2 cellular contexts compared by ENCODE assay signal in the genomic region with DNA sequence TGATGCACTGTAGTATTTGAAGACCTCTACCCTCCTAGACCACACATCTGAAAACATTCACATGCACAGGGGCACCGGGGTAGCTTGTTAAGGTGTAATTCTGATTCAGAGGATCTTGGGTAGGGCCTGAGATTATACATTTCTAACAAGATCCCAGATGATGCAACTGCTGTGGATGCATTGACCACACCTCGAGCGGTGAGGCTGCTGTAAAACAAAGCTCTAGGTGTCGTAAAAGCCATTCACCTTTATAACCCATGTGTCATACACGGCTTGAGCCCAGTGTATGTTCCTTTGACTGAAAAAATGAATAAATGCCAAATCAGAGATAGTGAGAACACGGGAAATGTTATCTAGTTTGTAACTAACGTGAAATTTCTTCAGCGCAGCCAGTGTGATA.
TF ChIP-seq lines count a peak whose summit lies in the region.

No MANE protein-coding gene starts in this region.

TF ChIP-seq in WTC11, 78 proteins besides CTCF, POLR2A, EP300 and RAD21:
- TF ChIP-seq, protein P1, sequence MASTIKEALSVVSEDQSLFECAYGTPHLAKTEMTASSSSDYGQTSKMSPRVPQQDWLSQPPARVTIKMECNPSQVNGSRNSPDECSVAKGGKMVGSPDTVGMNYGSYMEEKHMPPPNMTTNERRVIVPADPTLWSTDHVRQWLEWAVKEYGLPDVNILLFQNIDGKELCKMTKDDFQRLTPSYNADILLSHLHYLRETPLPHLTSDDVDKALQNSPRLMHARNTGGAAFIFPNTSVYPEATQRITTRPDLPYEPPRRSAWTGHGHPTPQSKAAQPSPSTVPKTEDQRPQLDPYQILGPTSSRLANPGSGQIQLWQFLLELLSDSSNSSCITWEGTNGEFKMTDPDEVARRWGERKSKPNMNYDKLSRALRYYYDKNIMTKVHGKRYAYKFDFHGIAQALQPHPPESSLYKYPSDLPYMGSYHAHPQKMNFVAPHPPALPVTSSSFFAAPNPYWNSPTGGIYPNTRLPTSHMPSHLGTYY (CRISPR knock-in tag; IDR thresholded peaks at IDR 0.05) = no peak
- TF ChIP-seq, protein P2, sequence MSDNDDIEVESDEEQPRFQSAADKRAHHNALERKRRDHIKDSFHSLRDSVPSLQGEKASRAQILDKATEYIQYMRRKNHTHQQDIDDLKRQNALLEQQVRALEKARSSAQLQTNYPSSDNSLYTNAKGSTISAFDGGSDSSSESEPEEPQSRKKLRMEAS (CRISPR knock-in tag; IDR thresholded peaks at IDR 0.05) = peak; percentile 41; the same call in 1 of the 2 replicates

TF ChIP-seq in HEK293T, 16 proteins besides CTCF, POLR2A, EP300 and RAD21 (continued from another document):
- no peak for TF ChIP-seq FOXA1 (IDR thresholded peaks at IDR 0.05)
- TF ChIP-seq TARDBP (IDR thresholded peaks at IDR 0.05) = no peak
- no peak for TF ChIP-seq ZNF384 (IDR thresholded peaks at IDR 0.05)
- no peak for TF ChIP-seq FOXM1 (IDR thresholded peaks at IDR 0.05; ENCODE audit: borderline replicate concordance)
- TF ChIP-seq CTBP1 (IDR thresholded peaks at IDR 0.05; ENCODE audit: borderline replicate concordance) = no peak
- no peak for TF ChIP-seq ARNT (IDR thresholded peaks at IDR 0.05)
- TF ChIP-seq L3MBTL2 (conservative IDR thresholded peaks at IDR 0.05) = no peak
- TF ChIP-seq BHLHE40 (IDR thresholded peaks at IDR 0.05; ENCODE audit: borderline replicate concordance) = no peak
- no peak for TF ChIP-seq HDGF (IDR thresholded peaks at IDR 0.05; ENCODE audit: borderline replicate concordance)
- no peak for TF ChIP-seq NFRKB (IDR thresholded peaks at IDR 0.05)
- TF ChIP-seq LEF1 (IDR thresholded peaks at IDR 0.05; ENCODE audit: borderline replicate concordance) = no peak
- TF ChIP-seq FOXK2 (IDR thresholded peaks at IDR 0.05) = no peak
TF ChIP-seq in HEK293T: peak in this region for 0.
